Comparison of ENCODE assay signal across 8 cellular contexts in genomic region chr5:88732181-88732633, GRCh38.
DNase-seq lines count a peak whose midpoint lies in the region; ATAC-seq and TF ChIP-seq lines count a peak whose summit lies in the region.

No MANE protein-coding gene starts in this region.

- in situ Hi-C loops in KBM-7 (cut with MboI; ENCODE audit: low pct_unique_long_range_greater_than_20kb, low sequenced_read_pairs), result no loop called here

- no peaks in the 10 kb centered on the region for H3K27me3 ChIP-seq in dorsolateral prefrontal cortex

- H3K4me3 ChIP-seq in dorsolateral prefrontal cortex, result peak overlapping the region in 31 of 59 donors; percentile 0 to 37 (median 13)

- DNase-seq in GM03348 (ENCODE audit: low spot score) (peak; percentile 49), KBM-7 (peak; percentile 98), dorsolateral prefrontal cortex (peak in 5 of 10 donors; percentile 56 to 70 (median 60)), sciatic nerve (ENCODE audit: low spot score) (no peak), LoVo (ENCODE audit: low spot score) (no peak), AG08396 (ENCODE audit: low spot score) (no peak)
- DNase-seq in activated naive CD4-positive, alpha-beta T cell treated with anti-CD3 and anti-CD28 coated beads, Interleukin-2, amount 50 U/mL, for 16 hours, result no peak

- intact Hi-C loops in dorsolateral prefrontal cortex (cut with DNase I), result loop anchor here (5.0 to 10.0 kb wide), 4 partner anchors 93 to 1535 kb away; partner anchors contain the start of gene MEF2C (in 1 of the 2)
- intact Hi-C loops in sciatic nerve (cut with DNase I), result no loop called here

- peak in 2 of 56 donors; percentile 20 to 21 for TF ChIP-seq CTCF in dorsolateral prefrontal cortex (IDR thresholded peaks at IDR 0.05 in 54 of 56, conservative IDR thresholded peaks at IDR 0.05 in 2 of 56; ENCODE audit: low read depth in 1 of 56, partially characterized antibody in 56 of 56)

- H3K27ac ChIP-seq in dorsolateral prefrontal cortex, result peak overlapping the region in 58 of 59 donors; percentile 29 to 92 (median 79)

- ATAC-seq in GM21515 (IDR thresholded peaks at IDR 0.05; ENCODE audit: unreplicated experiment) (peak; percentile 49), sciatic nerve (peak; percentile 48)

Comparison
In these comparisons a context has a peak if more than half of its experiments do, and no peak if none do; other contexts are left out.
1. DNase-seq: peak in GM03348 (single experiment) and KBM-7 (single experiment); none in sciatic nerve (single experiment), LoVo (single experiment), activated naive CD4-positive, alpha-beta T cell treated with anti-CD3 and anti-CD28 coated beads, Interleukin-2, amount 50 U/mL, for 16 hours (single experiment) and AG08396 (single experiment).